In genomic region chr22:23237841-23238240, GRCh38 we compare ENCODE assay signal across 10 cellular contexts. TPM values are rescaled to one million over a fixed set of nuclear protein-coding genes. Genes with fewer than 3 reads are reported as not detected.
DNase-seq lines count a peak whose midpoint lies in the region; ATAC-seq and TF ChIP-seq lines count a peak whose summit lies in the region.
"Had no signal": no experiment of that assay in that cellular context is flagged by ENCODE, and none has a peak within 500 bp of the region (broad histone marks: within the 10 kb centered on the region; RNA-seq: fewer than 3 reads in every experiment).

No MANE protein-coding gene starts in this region.

- H3K4me1 ChIP-seq in GM23338 (ENCODE audit: insufficient read depth) = peaks cover 46% of the 10 kb centered on the region
- peaks cover 59% of the 10 kb centered on the region for H3K4me1 ChIP-seq in SJCRH30
- H3K4me1 ChIP-seq in body of pancreas = peaks cover 27% of the 10 kb centered on the region

- H3F3A ChIP-seq in GM23338 (replicated peaks; ENCODE audit: low read depth) = peaks cover 26% of the 10 kb centered on the region

- no peak overlapping the region for H3K4me2 ChIP-seq in GM23338

- H3K27me3 Mint-ChIP-seq in GM23338 (ENCODE audit: insufficient read depth, low read depth, poor library complexity) = peaks cover 24% of the 10 kb centered on the region

- TF ChIP-seq POLR2A in body of pancreas (IDR thresholded peaks at IDR 0.05) = no peak

- no peaks in the 10 kb centered on the region for H3K27me3 ChIP-seq in GM23338 (ENCODE audit: insufficient read depth)
- H3K27me3 ChIP-seq in SJCRH30 = no peaks in the 10 kb centered on the region
- H3K27me3 ChIP-seq in body of pancreas = no peaks in the 10 kb centered on the region
- H3K27me3 ChIP-seq: MG63, transverse colon had no signal

- no peak overlapping the region for H3K4me3 ChIP-seq in GM23338
- peak overlapping the region; percentile 23 for H3K4me3 ChIP-seq in SJCRH30
- H3K4me3 ChIP-seq in body of pancreas = no peak overlapping the region
- H3K4me3 ChIP-seq: MG63, transverse colon had no signal

- no peak for DNase-seq in GM23338 (ENCODE audit: low spot score)
- DNase-seq in SJCRH30 = no peak
- DNase-seq in body of pancreas = no peak
- DNase-seq in stimulated activated CD4-positive, alpha-beta T cell treated with anti-CD3 and anti-CD28 coated beads, Interleukin-15, amount 100 ng/mL, for 24 hours = peak; percentile 69
- DNase-seq in foreskin melanocyte = no peak
- DNase-seq in AML-193 (lab: John Stamatoyannopoulos, UW) = no peak

- TF ChIP-seq CTCF in GM23338 (conservative IDR thresholded peaks at IDR 0.05; ENCODE audit: low read depth in 2 of 2) (no peak), body of pancreas (IDR thresholded peaks at IDR 0.05) (no peak)

- H3K27ac Mint-ChIP-seq in GM23338 = peak overlapping the region; percentile 76

- H3K4me1 Mint-ChIP-seq in GM23338 = peaks cover 79% of the 10 kb centered on the region

- 94 to 97% methylated on average over 10 of the region's 10 CpGs for WGBS in body of pancreas, 2 donors

- peaks cover 28% of the 10 kb centered on the region for H4K20me1 ChIP-seq in GM23338 (replicated peaks; ENCODE audit: insufficient read depth)

- no peak overlapping the region for H2AFZ ChIP-seq in GM23338

- no peaks in the 10 kb centered on the region for H3K9me3 ChIP-seq in SJCRH30 (replicated peaks)
- no peaks in the 10 kb centered on the region for H3K9me3 ChIP-seq in body of pancreas
- H3K9me3 ChIP-seq: MG63, transverse colon had no signal

- H3K36me3 ChIP-seq in GM23338 (ENCODE audit: insufficient read depth) (no peaks in the 10 kb centered on the region), SJCRH30 (no peaks in the 10 kb centered on the region), body of pancreas (replicated peaks in 1 of 2; ENCODE audit: insufficient read depth in 1 of 2, low read depth in 2 of 2) (no peaks in the 10 kb centered on the region)
- H3K36me3 ChIP-seq: MG63, transverse colon had no signal

- no peak overlapping the region for H3K27ac ChIP-seq in GM23338 (ENCODE audit: low read depth)
- peak overlapping the region; percentile 41 for H3K27ac ChIP-seq in SJCRH30
- H3K27ac ChIP-seq in body of pancreas = peak overlapping the region in 3 of 4 donors; percentile 48 to 69 (median 68)

- H3K9me2 ChIP-seq in GM23338 (ENCODE audit: insufficient read depth) = no peaks in the 10 kb centered on the region

- H3K79me2 ChIP-seq in GM23338 (replicated peaks; ENCODE audit: insufficient read depth) = peaks cover 80% of the 10 kb centered on the region

- peaks cover 30% of the 10 kb centered on the region for H3K36me3 Mint-ChIP-seq in GM23338 (ENCODE audit: low read depth)

- intact Hi-C loops in body of pancreas (cut with DNase I) = no loop called here

- no peak for ATAC-seq in GM23338
- no peak for ATAC-seq in body of pancreas
- no peak for ATAC-seq in GM18520 (IDR thresholded peaks at IDR 0.05; ENCODE audit: unreplicated experiment)
- ATAC-seq in GM21528 (IDR thresholded peaks at IDR 0.05; ENCODE audit: low FRiP score, unreplicated experiment) = no peak

- no peak overlapping the region; the same call in 2 of the 3 replicates for H3K4me3 Mint-ChIP-seq in GM23338

- peaks cover 8% of the 10 kb centered on the region for H3K9me3 Mint-ChIP-seq in GM23338

TF ChIP-seq in GM23338, 12 proteins besides CTCF, POLR2A, EP300 and RAD21:
- TF ChIP-seq ZNF331 (CRISPR knock-in tag; IDR thresholded peaks at IDR 0.05; ENCODE audit: low read depth) = no peak
- no peak for TF ChIP-seq EZH2 (IDR thresholded peaks at IDR 0.05; ENCODE audit: low read depth, unreplicated experiment)
- TF ChIP-seq JUNB (IDR thresholded peaks at IDR 0.05; ENCODE audit: unreplicated experiment) = no peak
- TF ChIP-seq NANOG (IDR thresholded peaks at IDR 0.05; ENCODE audit: borderline replicate concordance) = no peak
- TF ChIP-seq, protein P1, sequence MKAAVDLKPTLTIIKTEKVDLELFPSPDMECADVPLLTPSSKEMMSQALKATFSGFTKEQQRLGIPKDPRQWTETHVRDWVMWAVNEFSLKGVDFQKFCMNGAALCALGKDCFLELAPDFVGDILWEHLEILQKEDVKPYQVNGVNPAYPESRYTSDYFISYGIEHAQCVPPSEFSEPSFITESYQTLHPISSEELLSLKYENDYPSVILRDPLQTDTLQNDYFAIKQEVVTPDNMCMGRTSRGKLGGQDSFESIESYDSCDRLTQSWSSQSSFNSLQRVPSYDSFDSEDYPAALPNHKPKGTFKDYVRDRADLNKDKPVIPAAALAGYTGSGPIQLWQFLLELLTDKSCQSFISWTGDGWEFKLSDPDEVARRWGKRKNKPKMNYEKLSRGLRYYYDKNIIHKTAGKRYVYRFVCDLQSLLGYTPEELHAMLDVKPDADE (IDR thresholded peaks at IDR 0.05) = no peak
- no peak for TF ChIP-seq EZH2phosphoT487 (IDR thresholded peaks at IDR 0.05; ENCODE audit: unreplicated experiment)
- no peak for TF ChIP-seq ZNF462 (CRISPR knock-in tag; IDR thresholded peaks at IDR 0.05)
- no peak for TF ChIP-seq POLR2AphosphoS5 (IDR thresholded peaks at IDR 0.05; ENCODE audit: low read depth)
- TF ChIP-seq CREB1 (CRISPR knock-in tag; IDR thresholded peaks at IDR 0.05; ENCODE audit: low read depth) = no peak
- no peak for TF ChIP-seq ZNF114 (CRISPR knock-in tag; IDR thresholded peaks at IDR 0.05)
- no peak for TF ChIP-seq STAT1 (IDR thresholded peaks at IDR 0.05; ENCODE audit: unreplicated experiment)

RNA-seq across cellular contexts. Expression of gene BCR, which starts 57.5 kb away (rescaled TPM):
- 101 and 121 TPM in 2 replicates for total RNA-seq in GM23338 (2014; rRNA removed; shearing (Covaris generic))
- polyA plus RNA-seq in GM23338 (2016; fragmentation: Nextera tagmentation; extraction: Ambion mirVana) = 15.6 and 17.7 TPM in 2 replicates
- 24.9 and 27.2 TPM in 2 replicates for total RNA-seq in SJCRH30 (2014; rRNA removed; shearing (Covaris generic))
- total RNA-seq in body of pancreas = 10 to 100 TPM; 28.3 to 71.2 TPM
